8 cellular contexts compared by ENCODE assay signal in the genomic region with DNA sequence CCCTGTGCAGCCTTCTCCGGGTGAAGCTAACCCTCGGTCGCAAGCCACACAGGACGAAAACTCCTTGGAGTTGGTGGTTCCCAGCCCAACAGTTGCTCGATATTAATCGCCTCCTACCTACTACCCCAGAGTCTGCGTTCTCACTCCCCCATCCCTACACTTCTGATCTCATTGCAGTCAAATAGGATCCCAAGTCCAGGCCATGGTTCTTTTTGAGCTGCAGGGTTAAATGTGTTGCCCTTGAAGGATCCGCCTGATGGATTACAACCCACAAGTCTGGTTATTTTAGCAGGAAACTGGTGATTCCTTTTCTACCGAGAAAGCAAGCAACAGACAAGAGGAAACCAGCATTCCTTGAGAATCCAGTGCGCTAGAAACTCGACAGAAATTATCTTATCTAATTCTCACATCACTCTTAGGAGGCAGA. TPM values are rescaled to one million over a fixed set of nuclear protein-coding genes. Genes with fewer than 3 reads are reported as not detected.
A peak's percentile ranks its signal among the peaks of the same experiment; 100 is the strongest.
DNase-seq lines count a peak whose midpoint lies in the region; ATAC-seq and TF ChIP-seq lines count a peak whose summit lies in the region.

No MANE protein-coding gene starts in this region.

- H3K27me3 ChIP-seq in SK-N-SH (ENCODE audit: insufficient read depth) (no peaks in the 10 kb centered on the region), spleen (replicated peaks in 1 of 7) (no peaks in the 10 kb centered on the region)

- peak overlapping the region; percentile 74 for H2AFZ ChIP-seq in SK-N-SH (ENCODE audit: low read depth)

- H3F3A ChIP-seq in SK-N-SH (replicated peaks; ENCODE audit: insufficient read depth), result no peaks in the 10 kb centered on the region

- no peak for TF ChIP-seq EP300 in SK-N-SH (IDR thresholded peaks at IDR 0.05; ENCODE audit: borderline replicate concordance in 1 of 2, low read depth in 1 of 2, low read length in 1 of 2)

- H3K9me3 ChIP-seq in SK-N-SH, result no peaks in the 10 kb centered on the region
- no peaks in the 10 kb centered on the region for H3K9me3 ChIP-seq in iPS-18c (ENCODE audit: control insufficient read depth, insufficient read depth, low read length)
- H3K9me3 ChIP-seq in spleen, result no peaks in the 10 kb centered on the region

- TF ChIP-seq CTCF in SK-N-SH (IDR thresholded peaks at IDR 0.05), result no peak
- TF ChIP-seq CTCF in spleen (IDR thresholded peaks at IDR 0.05 in 8 of 11, conservative IDR thresholded peaks at IDR 0.05 in 3 of 11), result no peak

- peak overlapping the region; percentile 93 for H3K4me3 Mint-ChIP-seq in activated T-helper 1 cell treated with anti-CD3 and anti-CD28 coated beads, Interleukin-12 subunit alpha, Interleukin-12 subunit beta, Interleukin-2, Interleukin-4 antibody, amounts not matched to agents 30 ng/mL and 10 ng/mL and 1 ng/mL, durations not matched to agents 14 hours and 24 hours and 36 hours

- POLR2A ChIA-PET in SK-N-SH (lab: Yijun Ruan, JAX), result no interaction called here

- H3K9me2 ChIP-seq in SK-N-SH, result no peaks in the 10 kb centered on the region

- peak overlapping the region; percentile 79 for H3K9ac ChIP-seq in SK-N-SH

- peaks cover 0 to 4% of the 10 kb centered on the region in 2 experiments for H3K36me3 ChIP-seq in SK-N-SH (replicated peaks in 1 of 2; ENCODE audit: control insufficient read depth in 1 of 2, insufficient read depth in 2 of 2, low read length in 1 of 2)
- H3K36me3 ChIP-seq in spleen, result peaks cover 0 to 6% (median 1%) of the 10 kb centered on the region in 6 donors

- peaks cover 22% of the 10 kb centered on the region for H3K36me3 Mint-ChIP-seq in activated T-helper 1 cell treated with anti-CD3 and anti-CD28 coated beads, Interleukin-12 subunit alpha, Interleukin-12 subunit beta, Interleukin-2, Interleukin-4 antibody, amounts not matched to agents 30 ng/mL and 10 ng/mL and 1 ng/mL, durations not matched to agents 14 hours and 24 hours and 36 hours (ENCODE audit: low read depth)

- DNase-seq in SK-N-SH (no peak), spleen (no peak), HUDEP-2 (lab: John Stamatoyannopoulos, UW; ENCODE audit: unreplicated experiment in 76 of 76) (no peak)
- DNase-seq in activated T-helper 1 cell treated with anti-CD3 and anti-CD28 coated beads, Interleukin-12 subunit alpha, Interleukin-12 subunit beta, Interleukin-2, Interleukin-4 antibody, amounts not matched to agents 30 ng/mL and 10 ng/mL and 1 ng/mL, durations not matched to agents 14 hours and 24 hours and 36 hours (ENCODE audit: low spot score), result no peak
- DNase-seq in stimulated activated naive CD4-positive, alpha-beta T cell treated with Interleukin-2 at 50 U/mL for 16 hours (lab: John Stamatoyannopoulos, UW), result no peak

- no peak for TF ChIP-seq POLR2A in spleen (IDR thresholded peaks at IDR 0.05)

- no peaks in the 10 kb centered on the region for H3K9me3 Mint-ChIP-seq in activated T-helper 1 cell treated with anti-CD3 and anti-CD28 coated beads, Interleukin-12 subunit alpha, Interleukin-12 subunit beta, Interleukin-2, Interleukin-4 antibody, amounts not matched to agents 30 ng/mL and 10 ng/mL and 1 ng/mL, durations not matched to agents 14 hours and 24 hours and 36 hours

- H3K27me3 Mint-ChIP-seq in activated T-helper 1 cell treated with anti-CD3 and anti-CD28 coated beads, Interleukin-12 subunit alpha, Interleukin-12 subunit beta, Interleukin-2, Interleukin-4 antibody, amounts not matched to agents 30 ng/mL and 10 ng/mL and 1 ng/mL, durations not matched to agents 14 hours and 24 hours and 36 hours (ENCODE audit: insufficient read depth), result peaks cover 16% of the 10 kb centered on the region

- intact Hi-C loops in activated T-helper 1 cell treated with anti-CD3 and anti-CD28 coated beads, Interleukin-12 subunit alpha, Interleukin-12 subunit beta, Interleukin-2, Interleukin-4 antibody, amounts not matched to agents 30 ng/mL and 10 ng/mL and 1 ng/mL, durations not matched to agents 14 hours and 24 hours and 36 hours (cut with micrococcal nuclease), result loop anchor here (1.0 to 10.0 kb wide), 9 partner anchors 9 to 1247 kb away; a partner anchor contains a TSS
- intact Hi-C loops in spleen (cut with DNase I; ENCODE audit: low total_unique reads), result no loop called here

- H3K4me3 ChIP-seq in SK-N-SH (ENCODE audit: low read depth in 2 of 2, low read length in 1 of 2) (peak overlapping the region; percentile 71), iPS-18c (ENCODE audit: insufficient read depth, low read depth, low read length) (peak overlapping the region; percentile 85), spleen (peak overlapping the region; percentile 79 to 94 (median 86))

- no peak for TF ChIP-seq RAD21 in SK-N-SH (IDR thresholded peaks at IDR 0.05; ENCODE audit: low read length)

- H3K27ac ChIP-seq in SK-N-SH (ENCODE audit: low read depth in 2 of 2, low read length in 1 of 2) (peak overlapping the region; percentile 54 to 62; a peak in 3 of 4 replicates), spleen (peak overlapping the region; percentile 95 to 99 (median 97))

- H3K79me2 ChIP-seq in SK-N-SH (ENCODE audit: insufficient read depth), result peaks cover 36% of the 10 kb centered on the region

- WGBS in SK-N-SH (ENCODE audit: low lambda C conversion rate), result 29% methylated on average over 11 of the region's 11 CpGs
- WGBS in spleen, 5 donors, result 4 to 9% (median 6%) methylated on average over 11 of the region's 11 CpGs

- H3K4me1 Mint-ChIP-seq in activated T-helper 1 cell treated with anti-CD3 and anti-CD28 coated beads, Interleukin-12 subunit alpha, Interleukin-12 subunit beta, Interleukin-2, Interleukin-4 antibody, amounts not matched to agents 30 ng/mL and 10 ng/mL and 1 ng/mL, durations not matched to agents 14 hours and 24 hours and 36 hours (ENCODE audit: low read depth), result peaks cover 63% of the 10 kb centered on the region

- ATAC-seq in SK-N-SH treated with all-trans-retinoic acid at 6 μM for 48 hours (no peak; the same call in 1 of the 3 replicates), HG03045 (IDR thresholded peaks at IDR 0.05; ENCODE audit: unreplicated experiment) (no peak)

- H3K4me1 ChIP-seq in SK-N-SH (ENCODE audit: control insufficient read depth in 1 of 2, insufficient read depth in 2 of 2, low read depth in 1 of 2, low read length in 1 of 2), result peaks cover 15% of the 10 kb centered on the region in 2 experiments; a peak in 2 of 4 replicates
- H3K4me1 ChIP-seq in spleen, result peaks cover 13 to 73% (median 56%) of the 10 kb centered on the region in 6 donors

- peak overlapping the region; percentile 78 for H3K4me2 ChIP-seq in SK-N-SH

- CTCF ChIA-PET in SK-N-SH (lab: Yijun Ruan, JAX), result interaction anchor here (1.3 to 1.4 kb wide), 3 partner anchors 12 to 54 kb away, joined by 3 to 5 read pairs (median 5); no protein-coding TSS in a partner anchor

- peak overlapping the region; percentile 95 for H3K27ac Mint-ChIP-seq in activated T-helper 1 cell treated with anti-CD3 and anti-CD28 coated beads, Interleukin-12 subunit alpha, Interleukin-12 subunit beta, Interleukin-2, Interleukin-4 antibody, amounts not matched to agents 30 ng/mL and 10 ng/mL and 1 ng/mL, durations not matched to agents 14 hours and 24 hours and 36 hours

- H4K20me1 ChIP-seq in SK-N-SH (ENCODE audit: insufficient read depth), result peaks cover 35% of the 10 kb centered on the region

TF ChIP-seq in SK-N-SH, 30 proteins besides CTCF, POLR2A, EP300 and RAD21 (continues in another document):
- no peak for TF ChIP-seq SMC3 (IDR thresholded peaks at IDR 0.05; ENCODE audit: low read depth, low read length)
- no peak for TF ChIP-seq EZH2phosphoT487 (IDR thresholded peaks at IDR 0.05; ENCODE audit: borderline replicate concordance, low read depth)

TF ChIP-seq in SK-N-SH treated with all-trans-retinoic acid at 6 μM for 48 hours, 23 proteins besides CTCF, POLR2A, EP300 and RAD21 (continues in another document):
- TF ChIP-seq, protein P1, sequence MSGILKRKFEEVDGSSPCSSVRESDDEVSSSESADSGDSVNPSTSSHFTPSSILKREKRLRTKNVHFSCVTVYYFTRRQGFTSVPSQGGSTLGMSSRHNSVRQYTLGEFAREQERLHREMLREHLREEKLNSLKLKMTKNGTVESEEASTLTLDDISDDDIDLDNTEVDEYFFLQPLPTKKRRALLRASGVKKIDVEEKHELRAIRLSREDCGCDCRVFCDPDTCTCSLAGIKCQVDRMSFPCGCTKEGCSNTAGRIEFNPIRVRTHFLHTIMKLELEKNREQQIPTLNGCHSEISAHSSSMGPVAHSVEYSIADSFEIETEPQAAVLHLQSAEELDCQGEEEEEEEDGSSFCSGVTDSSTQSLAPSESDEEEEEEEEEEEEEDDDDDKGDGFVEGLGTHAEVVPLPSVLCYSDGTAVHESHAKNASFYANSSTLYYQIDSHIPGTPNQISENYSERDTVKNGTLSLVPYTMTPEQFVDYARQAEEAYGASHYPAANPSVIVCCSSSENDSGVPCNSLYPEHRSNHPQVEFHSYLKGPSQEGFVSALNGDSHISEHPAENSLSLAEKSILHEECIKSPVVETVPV (CRISPR knock-in tag; IDR thresholded peaks at IDR 0.05), result no peak
- TF ChIP-seq ZFP3 (CRISPR knock-in tag; IDR thresholded peaks at IDR 0.05) (no peak), SNAI2 (CRISPR knock-in tag; IDR thresholded peaks at IDR 0.05) (no peak), ZNF8 (CRISPR knock-in tag; IDR thresholded peaks at IDR 0.05) (no peak), PPARA (CRISPR knock-in tag; IDR thresholded peaks at IDR 0.05; ENCODE audit: borderline replicate concordance) (no peak), ESRRG (CRISPR knock-in tag; IDR thresholded peaks at IDR 0.05) (no peak), ZNF70 (CRISPR knock-in tag; IDR thresholded peaks at IDR 0.05) (no peak), ZFP30 (CRISPR knock-in tag; IDR thresholded peaks at IDR 0.05) (no peak), TCF4 (CRISPR knock-in tag; IDR thresholded peaks at IDR 0.05; ENCODE audit: borderline replicate concordance) (no peak), BACH2 (CRISPR knock-in tag; IDR thresholded peaks at IDR 0.05; ENCODE audit: borderline replicate concordance) (no peak), ZC3H10 (CRISPR knock-in tag; IDR thresholded peaks at IDR 0.05) (no peak), OSR1 (CRISPR knock-in tag; IDR thresholded peaks at IDR 0.05) (no peak)

RNA-seq across cellular contexts. Expression of a gene that starts 0.8 kb away (rescaled TPM):
- polyA plus RNA-seq in SK-N-SH (2012; rRNA removed) (10.0 and 11.8 TPM in 2 replicates), spleen (10 to 100 TPM; 11.8 to 15.4 (median 15.1) TPM)
- 13.9 and 15.0 TPM in 2 replicates for polyA plus RNA-seq in SK-N-SH (2012; cell fraction: cytosol; rRNA removed)
- polyA plus RNA-seq in SK-N-SH (2012; cell fraction: nucleus; rRNA removed), result 7.3 and 12.6 TPM in 2 replicates
- total RNA-seq in activated T-helper 1 cell treated with anti-CD3 and anti-CD28 coated beads, Interleukin-12 subunit alpha, Interleukin-12 subunit beta, Interleukin-2, Interleukin-4 antibody, amounts not matched to agents 30 ng/mL and 10 ng/mL and 1 ng/mL, durations not matched to agents 14 hours and 24 hours and 36 hours, result 39.9 and 43.3 TPM in 2 replicates
- 100 to 1,000 TPM in 3 of 7 donors, 10 to 100 TPM in 4; 93.7 to 139 (median 99.8) TPM for total RNA-seq in spleen

RNA-seq across cellular contexts. Expression of a gene that starts 40.1 kb away (rescaled TPM):
- not detected in 2 replicates for polyA plus RNA-seq in SK-N-SH (2012; rRNA removed)
- not detected in 2 replicates for polyA plus RNA-seq in SK-N-SH (2012; cell fraction: cytosol; rRNA removed)
- not detected in 2 replicates for polyA plus RNA-seq in SK-N-SH (2012; cell fraction: nucleus; rRNA removed)
- not detected in 2 replicates for total RNA-seq in activated T-helper 1 cell treated with anti-CD3 and anti-CD28 coated beads, Interleukin-12 subunit alpha, Interleukin-12 subunit beta, Interleukin-2, Interleukin-4 antibody, amounts not matched to agents 30 ng/mL and 10 ng/mL and 1 ng/mL, durations not matched to agents 14 hours and 24 hours and 36 hours
- total RNA-seq in spleen, result not detected
- not detected for polyA plus RNA-seq in spleen
